In genomic region chr6:81752969-81753708, GRCh38 we compare ENCODE assay signal across 1 cellular context.
TF ChIP-seq lines count a peak whose summit lies in the region.

No MANE protein-coding gene starts in this region.

TF ChIP-seq in HepG2, 621 proteins besides CTCF, POLR2A, EP300 and RAD21 (continued from another document and continues in another):
- TF ChIP-seq ETS1 (CRISPR knock-in tag; IDR thresholded peaks at IDR 0.05) (no peak), E2F5 (CRISPR knock-in tag; conservative IDR thresholded peaks at IDR 0.05) (peak; percentile 82; the same call in 1 of the 2 replicates), ZNF737 (CRISPR knock-in tag; IDR thresholded peaks at IDR 0.05; ENCODE audit: borderline replicate concordance) (no peak), ARID2 (CRISPR knock-in tag; IDR thresholded peaks at IDR 0.05; ENCODE audit: borderline replicate concordance) (no peak), MED13 (CRISPR knock-in tag; IDR thresholded peaks at IDR 0.05) (peak; percentile 66; the same call in 1 of the 2 replicates), SMC3 (IDR thresholded peaks at IDR 0.05; ENCODE audit: low read length) (no peak), SUZ12 (IDR thresholded peaks at IDR 0.05; ENCODE audit: low read depth, low read length) (no peak), ZNF784 (CRISPR knock-in tag; IDR thresholded peaks at IDR 0.05; ENCODE audit: borderline replicate concordance) (no peak), CHD4 (IDR thresholded peaks at IDR 0.05; ENCODE audit: borderline replicate concordance, low read length) (0 out of 2 replicates have a peak, but pooled peaks have one; percentile 28), NFE2L1 (CRISPR knock-in tag; IDR thresholded peaks at IDR 0.05; ENCODE audit: borderline replicate concordance) (no peak), TAF1 (CRISPR knock-in tag; IDR thresholded peaks at IDR 0.05) (peak; percentile 76), HOXA9 (CRISPR knock-in tag; IDR thresholded peaks at IDR 0.05; ENCODE audit: borderline replicate concordance) (0 out of 2 replicates have a peak, but pooled peaks have one; percentile 69), ZNF564 (CRISPR knock-in tag; IDR thresholded peaks at IDR 0.05) (peak; percentile 85; the same call in 1 of the 2 replicates), PBX3 (CRISPR knock-in tag; IDR thresholded peaks at IDR 0.05; ENCODE audit: borderline replicate concordance) (peak; percentile 79; the same call in 1 of the 2 replicates), IKZF5 (CRISPR knock-in tag; IDR thresholded peaks at IDR 0.05) (peak; percentile 37), MNT (IDR thresholded peaks at IDR 0.05) (no peak), PRDM10 (CRISPR knock-in tag; IDR thresholded peaks at IDR 0.05; ENCODE audit: low read depth) (no peak), JUN (CRISPR knock-in tag; IDR thresholded peaks at IDR 0.05) (peak; percentile 60; the same call in 1 of the 2 replicates), AGO1 (IDR thresholded peaks at IDR 0.05; ENCODE audit: low read depth, low read length, poor library complexity, severe bottlenecking) (no peak), ZNF318 (CRISPR knock-in tag; IDR thresholded peaks at IDR 0.05) (0 out of 2 replicates have a peak, but pooled peaks have one; percentile 29), GTF2F1 (IDR thresholded peaks at IDR 0.05; ENCODE audit: low read length) (no peak), CC2D1A (CRISPR knock-in tag; IDR thresholded peaks at IDR 0.05) (no peak), AKNA (CRISPR knock-in tag; IDR thresholded peaks at IDR 0.05; ENCODE audit: borderline replicate concordance) (peak; percentile 85; the same call in 1 of the 2 replicates), EEA1 (CRISPR knock-in tag; IDR thresholded peaks at IDR 0.05; ENCODE audit: borderline replicate concordance) (no peak; the same call in 1 of the 2 replicates), NKX3-1 (CRISPR knock-in tag; IDR thresholded peaks at IDR 0.05) (peak; percentile 89), ZNF572 (CRISPR knock-in tag; IDR thresholded peaks at IDR 0.05) (no peak), KLF6 (CRISPR knock-in tag; IDR thresholded peaks at IDR 0.05) (peak; percentile 74), SAP130 (CRISPR knock-in tag; IDR thresholded peaks at IDR 0.05; ENCODE audit: low read depth) (peak; percentile 52; the same call in 1 of the 2 replicates)
